In the genomic region with DNA sequence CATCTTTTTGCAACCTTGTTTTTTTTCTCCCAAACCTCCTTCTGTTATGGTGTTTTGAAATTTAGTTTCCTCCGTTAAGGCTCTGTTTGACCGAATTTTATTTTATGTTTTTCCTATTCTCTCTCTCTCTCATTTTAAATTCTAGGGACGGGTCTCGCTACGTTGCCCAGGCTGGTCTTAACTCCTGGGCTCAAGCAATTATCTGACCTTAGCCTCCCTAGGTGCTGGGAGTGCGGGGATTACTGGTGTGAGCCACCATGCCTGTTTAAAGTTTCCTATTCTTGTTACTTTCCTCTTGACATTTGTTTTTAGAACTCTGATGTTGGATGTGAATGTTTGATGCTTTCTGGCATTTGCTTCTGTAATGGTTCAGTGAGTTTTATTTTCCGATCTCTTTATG, we compare ENCODE assay signal across 8 cellular contexts. TPM values are rescaled to one million over a fixed set of nuclear protein-coding genes. Genes with fewer than 3 reads are reported as not detected.
DNase-seq lines count a peak whose midpoint lies in the region; ATAC-seq and TF ChIP-seq lines count a peak whose summit lies in the region.

No MANE protein-coding gene starts in this region.

- TF ChIP-seq CTCF in WI38 (IDR thresholded peaks at IDR 0.05; ENCODE audit: low read depth, low read length) = no peak
- no peak for TF ChIP-seq CTCF in GM20000 (IDR thresholded peaks at IDR 0.05; ENCODE audit: extremely low read depth, missing control alignments)

- H3K4me1 ChIP-seq in right cardiac atrium (ENCODE audit: control insufficient read depth, insufficient read depth, low read length) (peaks cover 2% of the 10 kb centered on the region), skeletal muscle tissue (ENCODE audit: control insufficient read depth in 3 of 3, insufficient read depth in 3 of 3, low read length in 3 of 3) (peaks cover 9 to 14% (median 11%) of the 10 kb centered on the region in 3 donors)

- ATAC-seq in right cardiac atrium = no peak
- ATAC-seq in HG03095 (IDR thresholded peaks at IDR 0.05; ENCODE audit: unreplicated experiment) = no peak
- ATAC-seq in HG03342 (IDR thresholded peaks at IDR 0.05; ENCODE audit: unreplicated experiment) = no peak

- DNase-seq in H7 (no peak), right cardiac atrium (no peak), middle frontal gyrus (ENCODE audit: extremely low spot score, low spot score) (no peak), GM20000 (ENCODE audit: low spot score) (no peak)

- H3K9ac ChIP-seq in skeletal muscle tissue (ENCODE audit: low read depth in 1 of 3, low read length in 3 of 3) = peak overlapping the region; percentile 66 to 93 (median 87)

- H3K4me3 ChIP-seq in H7 (ENCODE audit: insufficient read depth, low read depth, low read length) (peak overlapping the region; percentile 99), WI38 (ENCODE audit: low read depth, low read length) (peak overlapping the region; percentile 83), right cardiac atrium (ENCODE audit: low read length) (peak overlapping the region; percentile 89), skeletal muscle tissue (ENCODE audit: low read length in 3 of 3) (peak overlapping the region; percentile 81 to 98 (median 90))

- intact Hi-C loops in right cardiac atrium (cut with DNase I) = loop anchor here in 1 of 4 donors (5.0 kb wide), 1 partner anchor 72 kb away; no protein-coding TSS in a partner anchor

- H3K36me3 ChIP-seq in H7 (replicated peaks; ENCODE audit: control insufficient read depth, insufficient read depth, low read length) (peaks cover 10% of the 10 kb centered on the region), skeletal muscle tissue (ENCODE audit: control insufficient read depth in 3 of 3, insufficient read depth in 3 of 3, low read length in 3 of 3) (peaks cover 4 to 12% (median 6%) of the 10 kb centered on the region in 3 donors)

- 40% methylated on average over 7 of the region's 7 CpGs for WGBS in right cardiac atrium

- no peak overlapping the region for H3K27ac ChIP-seq in right cardiac atrium (ENCODE audit: low read length)
- H3K27ac ChIP-seq in skeletal muscle tissue (ENCODE audit: low read depth, low read length) = no peak overlapping the region

- H3K27me3 ChIP-seq in H7 (ENCODE audit: control insufficient read depth, insufficient read depth, low read length) (no peaks in the 10 kb centered on the region), right cardiac atrium (ENCODE audit: control insufficient read depth, insufficient read depth) (no peaks in the 10 kb centered on the region), skeletal muscle tissue (ENCODE audit: control insufficient read depth in 3 of 3, insufficient read depth in 3 of 3, low read length in 3 of 3) (no peaks in the 10 kb centered on the region)

- H3K9me3 ChIP-seq in right cardiac atrium (ENCODE audit: control insufficient read depth, low read length) (no peaks in the 10 kb centered on the region), skeletal muscle tissue (ENCODE audit: control insufficient read depth in 3 of 3, low read length in 3 of 3) (no peaks in the 10 kb centered on the region)

RNA-seq across cellular contexts. Expression of a gene that starts 1.0 kb away (rescaled TPM):
- 65.6 and 69.3 TPM in 2 replicates for total RNA-seq in H7 (2014; rRNA removed; shearing (Covaris generic))
- total RNA-seq in right cardiac atrium (10 to 100 TPM; 44.4 to 46.2 (median 45.2) TPM), skeletal muscle tissue (28.7 TPM)
- polyA plus RNA-seq in right cardiac atrium = 27.1 TPM

RNA-seq across cellular contexts. Expression of a gene that starts 9.0 kb away (rescaled TPM):
- 3.5 and 6.1 TPM in 2 replicates for total RNA-seq in H7 (2014; rRNA removed; shearing (Covaris generic))
- 10 to 100 TPM; 37.8 to 49.4 (median 42.8) TPM for total RNA-seq in right cardiac atrium
- polyA plus RNA-seq in right cardiac atrium = 12.0 TPM
- 16.2 TPM for total RNA-seq in skeletal muscle tissue
